ENCODE assay signal across 32 cellular contexts in genomic region chr16:57771141-57771785, GRCh38. TPM values are rescaled to one million over a fixed set of nuclear protein-coding genes. Genes with fewer than 3 reads are reported as not detected.
"Had no signal": no experiment of that assay in that cellular context is flagged by ENCODE, and none has a peak within 500 bp of the region (broad histone marks: within the 10 kb centered on the region; RNA-seq: fewer than 3 reads in every experiment).

No MANE protein-coding gene starts in this region.

- H3K27me3 Mint-ChIP-seq: activated CD4-positive, alpha-beta memory T cell treated with anti-CD3 and anti-CD28 coated beads, Interleukin-2, amount 10 ng/mL, durations not matched to agents 7 days and 5 days; activated naive CD8-positive, alpha-beta T cell treated with anti-CD3 and anti-CD28 coated beads for 36 hours; activated T-helper 17 cell treated with anti-CD3 and anti-CD28 coated beads, Interleukin-2, amount 50 U/mL, for 72 hours had no signal

- ATAC-seq: activated T-cell treated with anti-CD3 and anti-CD28 coated beads, Interleukin-2, amount 50 U/mL, for 72 hours; activated T-helper 17 cell treated with anti-CD3 and anti-CD28 coated beads, Interleukin-2, amount 50 U/mL, for 72 hours; PC-3 had no signal

- DNase-seq: activated CD4-positive, alpha-beta memory T cell treated with anti-CD3 and anti-CD28 coated beads, Interleukin-2, amount 10 ng/mL, durations not matched to agents 7 days and 5 days; activated CD4-positive, alpha-beta T cell treated with anti-CD3 and anti-CD28 coated beads for 1 hour; activated CD4-positive, alpha-beta T cell treated with anti-CD3 and anti-CD28 coated beads for 48 hours; activated CD4-positive, CD25-positive, alpha-beta regulatory T cell; activated effector memory CD4-positive, alpha-beta T cell treated with anti-CD3 and anti-CD28 coated beads, Interleukin-2, amount 50 U/mL, for 16 hours; activated naive CD4-positive, alpha-beta T cell; activated naive CD4-positive, alpha-beta T cell treated with anti-CD3 and anti-CD28 coated beads, Interleukin-2, amount 50 U/mL, for 16 hours; activated naive CD8-positive, alpha-beta T cell treated with anti-CD3 and anti-CD28 coated beads for 36 hours; activated T-cell treated with anti-CD3 and anti-CD28 coated beads, Interleukin-2, amount 50 U/mL, for 1 hour; activated T-cell treated with anti-CD3 and anti-CD28 coated beads, Interleukin-2, amount 50 U/mL, for 72 hours; amniotic stem cell; brain microvascular endothelial cell; central memory CD4-positive, alpha-beta T cell; MM.1S; MV-4-11; NCI-H1092; NCI-H1436 treated with DMSO at 0.1 percent for 48 hours; NCI-H1694 treated with DMSO at 0.1 percent for 48 hours; NCI-H2029; NCI-H69; NCI-H82; PC-3; Peyer's patch; Right ventricle myocardium superior; RPMI8226; SW 1271; T-helper 1 cell; T-helper 2 cell; T-helper 9 cell had no signal

- H3K4me1 ChIP-seq: Peyer's patch had no signal

- H3K4me3 ChIP-seq: Peyer's patch had no signal

- H3K27ac Mint-ChIP-seq: activated CD4-positive, alpha-beta memory T cell treated with anti-CD3 and anti-CD28 coated beads, Interleukin-2, amount 10 ng/mL, durations not matched to agents 7 days and 5 days; activated naive CD8-positive, alpha-beta T cell treated with anti-CD3 and anti-CD28 coated beads for 36 hours; activated T-cell treated with anti-CD3 and anti-CD28 coated beads, Interleukin-2, amount 50 U/mL, for 72 hours; activated T-helper 17 cell treated with anti-CD3 and anti-CD28 coated beads, Interleukin-2, amount 50 U/mL, for 72 hours had no signal

- H3K9ac ChIP-seq: KMS-11 had no signal

- H3K27ac ChIP-seq: brain microvascular endothelial cell, KMS-11, Peyer's patch, VCaP had no signal

- H3K4me3 Mint-ChIP-seq: activated CD4-positive, alpha-beta memory T cell treated with anti-CD3 and anti-CD28 coated beads, Interleukin-2, amount 10 ng/mL, durations not matched to agents 7 days and 5 days; activated naive CD8-positive, alpha-beta T cell treated with anti-CD3 and anti-CD28 coated beads for 36 hours; activated T-cell treated with anti-CD3 and anti-CD28 coated beads, Interleukin-2, amount 50 U/mL, for 72 hours; activated T-helper 17 cell treated with anti-CD3 and anti-CD28 coated beads, Interleukin-2, amount 50 U/mL, for 72 hours had no signal

- H3K36me3 Mint-ChIP-seq: activated naive CD8-positive, alpha-beta T cell treated with anti-CD3 and anti-CD28 coated beads for 36 hours had no signal

- H3K27me3 ChIP-seq: brain microvascular endothelial cell, Peyer's patch had no signal

- H3K9me3 ChIP-seq: Peyer's patch had no signal

- H3K4me1 Mint-ChIP-seq: activated CD4-positive, alpha-beta memory T cell treated with anti-CD3 and anti-CD28 coated beads, Interleukin-2, amount 10 ng/mL, durations not matched to agents 7 days and 5 days; activated naive CD8-positive, alpha-beta T cell treated with anti-CD3 and anti-CD28 coated beads for 36 hours; activated T-helper 17 cell treated with anti-CD3 and anti-CD28 coated beads, Interleukin-2, amount 50 U/mL, for 72 hours had no signal

- H3K9me3 Mint-ChIP-seq: activated CD4-positive, alpha-beta memory T cell treated with anti-CD3 and anti-CD28 coated beads, Interleukin-2, amount 10 ng/mL, durations not matched to agents 7 days and 5 days; activated naive CD8-positive, alpha-beta T cell treated with anti-CD3 and anti-CD28 coated beads for 36 hours; activated T-cell treated with anti-CD3 and anti-CD28 coated beads, Interleukin-2, amount 50 U/mL, for 72 hours; activated T-helper 17 cell treated with anti-CD3 and anti-CD28 coated beads, Interleukin-2, amount 50 U/mL, for 72 hours had no signal

- H3K4me2 ChIP-seq: KMS-11 had no signal

RNA-seq across cellular contexts. Expression of gene KIFC3, which starts 31.0 kb away (rescaled TPM):
- total RNA-seq: activated CD4-positive, alpha-beta memory T cell treated with anti-CD3 and anti-CD28 coated beads, Interleukin-2, amount 10 ng/mL, durations not matched to agents 7 days and 5 days had no signal
